ENCODE assay signal across 8 cellular contexts in the genomic region with DNA sequence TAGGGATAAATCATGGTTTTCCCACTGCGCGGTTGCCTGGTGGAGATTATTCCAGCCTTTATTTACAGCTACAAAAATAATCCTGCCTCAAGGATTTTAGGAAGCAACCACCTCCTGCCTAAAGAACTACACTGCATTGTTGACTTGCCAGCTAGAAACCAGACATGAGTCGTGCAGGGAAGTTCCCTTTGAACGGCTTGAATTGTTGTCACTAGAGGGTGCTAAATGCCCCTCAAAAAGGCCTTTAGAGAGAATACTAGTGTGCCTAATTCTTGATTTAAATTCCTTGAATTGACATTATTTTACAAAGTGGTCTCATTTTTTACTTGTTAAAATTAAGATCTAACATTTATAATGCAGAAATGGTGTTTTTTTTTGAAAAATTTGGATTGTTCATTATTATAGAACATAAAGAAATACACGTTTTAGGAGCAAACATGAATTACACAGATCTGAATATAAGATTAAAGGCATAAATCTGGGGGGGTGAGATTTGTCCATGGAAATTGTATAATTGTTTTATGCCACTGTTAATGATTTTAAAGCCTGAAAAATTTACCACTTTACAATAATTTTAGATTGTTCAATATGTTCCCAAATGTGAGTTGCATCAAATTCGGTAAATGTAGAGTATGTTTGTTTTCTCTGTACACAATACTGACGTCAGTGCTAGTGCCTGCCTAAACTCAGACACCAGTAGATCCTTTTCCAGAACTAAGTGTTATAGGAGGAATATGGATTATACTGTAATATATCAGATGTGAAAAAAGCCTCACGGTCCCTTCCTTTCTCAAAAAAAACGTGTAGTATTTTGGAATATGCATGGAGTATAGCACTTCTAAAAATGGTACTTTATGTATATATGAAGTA. TPM values are rescaled to one million over a fixed set of nuclear protein-coding genes. Genes with fewer than 3 reads are reported as not detected.
A peak's percentile ranks its signal among the peaks of the same experiment; 100 is the strongest.
DNase-seq lines count a peak whose midpoint lies in the region; FAIRE-seq and TF ChIP-seq lines count a peak whose summit lies in the region.
"Had no signal": no experiment of that assay in that cellular context is flagged by ENCODE, and none has a peak within 500 bp of the region (broad histone marks: within the 10 kb centered on the region; RNA-seq: fewer than 3 reads in every experiment).

No MANE protein-coding gene starts in this region.

- H3K18ac ChIP-seq in H1 (ENCODE audit: extremely low read depth, low read length) (no peak overlapping the region), mesendoderm (ENCODE audit: low read length) (no peak overlapping the region)

- peaks cover 0 to 6% (median 6%) of the 10 kb centered on the region in 3 donors for H3K4me1 Mint-ChIP-seq in CD8-positive, alpha-beta memory T cell

- H2BK12ac ChIP-seq in H1 (ENCODE audit: low read depth, low read length): no peak overlapping the region

- H4K8ac ChIP-seq in H1 (ENCODE audit: extremely low read depth, insufficient read depth, low read length) (no peak overlapping the region), mesendoderm (ENCODE audit: low read depth, low read length) (no peak overlapping the region)

- no peak for TF ChIP-seq EP300 in H1 (IDR thresholded peaks at IDR 0.05; ENCODE audit: borderline replicate concordance in 1 of 2, low read depth in 2 of 2, low read length in 2 of 2)

- H4K5ac ChIP-seq in H1 (ENCODE audit: insufficient read length, low read depth, low read length) (no peak overlapping the region), mesendoderm (ENCODE audit: low read length) (no peak overlapping the region)

- no peak overlapping the region for H3K4me2 ChIP-seq in MM.1S (ENCODE audit: low read depth, low read length)
- H3K4me2 ChIP-seq in H1 (ENCODE audit: insufficient read depth in 1 of 2, low read depth in 2 of 2, low read length in 2 of 2): no peak overlapping the region
- H3K4me2 ChIP-seq in mesendoderm (ENCODE audit: low read length): no peak overlapping the region

- CTCF ChIA-PET in H1 (lab: Charles Lee; ENCODE audit: partially characterized antibody): interaction anchor here (0.6 to 1.3 kb wide), 8 partner anchors 15 to 613 kb away, joined by 3 to 5 read pairs (median 3); no protein-coding TSS in a partner anchor
- CTCF ChIA-PET in CD8-positive, alpha-beta memory T cell (lab: Charles Lee): no interaction called here

- H3K27me3 Mint-ChIP-seq in CD8-positive, alpha-beta memory T cell: peaks cover 7 to 35% of the 10 kb centered on the region in 2 donors

- H3K36me3 ChIP-seq in GM06990 (ENCODE audit: control insufficient read depth, insufficient read depth, low read length) (no peaks in the 10 kb centered on the region), MM.1S (replicated peaks; ENCODE audit: insufficient read depth, low read length) (no peaks in the 10 kb centered on the region), H1 (ENCODE audit: control insufficient read depth in 2 of 4, insufficient read depth in 4 of 4, low read length in 3 of 4) (no peaks in the 10 kb centered on the region), mesendoderm (ENCODE audit: control insufficient read depth, insufficient read depth, low read length) (no peaks in the 10 kb centered on the region)
- no peaks in the 10 kb centered on the region for H3K36me3 ChIP-seq in CD8-positive, alpha-beta memory T cell (ENCODE audit: insufficient read depth, low read length)

- H3K9ac ChIP-seq in MM.1S (ENCODE audit: low read length) (no peak overlapping the region), H1 (replicated peaks in 1 of 4; ENCODE audit: extremely low read depth in 1 of 4, low read depth in 3 of 4, low read length in 3 of 4) (no peak overlapping the region), mesendoderm (ENCODE audit: low read length) (no peak overlapping the region)

- DNase-seq in GM06990 (ENCODE audit: extremely low read depth, insufficient read length) (no peak), MM.1S (peak; percentile 69), RKO (ENCODE audit: low spot score) (peak; percentile 67), H1 (ENCODE audit: low read depth in 1 of 2, low spot score in 2 of 2) (peak in 1 of 2 experiments; percentile 33), mesendoderm (peak; percentile 78), amniotic stem cell (lab: John Stamatoyannopoulos, UW) (no peak)
- no peak for DNase-seq in CD8-positive, alpha-beta memory T cell

- POLR2A ChIA-PET in H1 (lab: Charles Lee; ENCODE audit: partially characterized antibody): no interaction called here
- POLR2A ChIA-PET in CD8-positive, alpha-beta memory T cell (lab: Charles Lee): no interaction called here

- H3K56ac ChIP-seq in H1 (replicated peaks; ENCODE audit: insufficient read length, low read depth, low read length) (no peak overlapping the region), mesendoderm (ENCODE audit: low read length) (no peak overlapping the region)

- no peak overlapping the region for H3K27ac Mint-ChIP-seq in CD8-positive, alpha-beta memory T cell
- H3K27ac Mint-ChIP-seq: activated naive CD4-positive, alpha-beta T cell treated with anti-CD3 and anti-CD28 coated beads, Interleukin-2, amount 50 U/mL, for 24 hours had no signal

- H3K27me3 ChIP-seq in GM06990 (replicated peaks; ENCODE audit: control insufficient read depth, insufficient read depth, low read length) (no peaks in the 10 kb centered on the region), MM.1S (replicated peaks; ENCODE audit: insufficient read depth, low read length) (no peaks in the 10 kb centered on the region), H1 (replicated peaks in 1 of 4; ENCODE audit: control insufficient read depth in 3 of 4, extremely low read depth in 1 of 4, insufficient read depth in 3 of 4, low read length in 3 of 4) (no peaks in the 10 kb centered on the region), mesendoderm (ENCODE audit: insufficient read depth, low read length, poor library complexity) (no peaks in the 10 kb centered on the region)
- H3K27me3 ChIP-seq in CD8-positive, alpha-beta memory T cell (ENCODE audit: insufficient read depth, low read length, poor library complexity, severe bottlenecking): no peaks in the 10 kb centered on the region

- WGBS in H1 (ENCODE audit: extremely low coverage in 1 of 2, insufficient coverage in 1 of 2, insufficient read length in 1 of 2, insufficient replicate concordance in 2 of 2, low coverage in 1 of 2, low lambda C conversion rate in 2 of 2, missing lambda C conversion rate in 1 of 2), 2 experiments: 51% methylated on average over 9 of the region's 9 CpGs; no CpG with 5 or more reads in 1 of the 2 experiments
- WGBS in mesendoderm (ENCODE audit: extremely low coverage, insufficient coverage, low lambda C conversion rate): no CpG with 5 or more reads among the region's 9 CpGs

- H3K4ac ChIP-seq in H1 (replicated peaks; ENCODE audit: insufficient read length, low read depth, low read length) (no peak overlapping the region), mesendoderm (ENCODE audit: low read depth, low read length) (no peak overlapping the region)

- H3K36me3 Mint-ChIP-seq in CD8-positive, alpha-beta memory T cell: no peaks in the 10 kb centered on the region
- H3K36me3 Mint-ChIP-seq: activated naive CD4-positive, alpha-beta T cell treated with anti-CD3 and anti-CD28 coated beads, Interleukin-2, amount 50 U/mL, for 24 hours had no signal

- no peak for TF ChIP-seq POLR2A in H1 (IDR thresholded peaks at IDR 0.05; ENCODE audit: control extremely low read depth in 1 of 2, low read depth in 2 of 2, low read length in 2 of 2)

- no peak overlapping the region for H3K4me3 Mint-ChIP-seq in CD8-positive, alpha-beta memory T cell
- H3K4me3 Mint-ChIP-seq: activated naive CD4-positive, alpha-beta T cell treated with anti-CD3 and anti-CD28 coated beads, Interleukin-2, amount 50 U/mL, for 24 hours had no signal

- no peaks in the 10 kb centered on the region for H3F3A ChIP-seq in MM.1S (ENCODE audit: insufficient read depth, low read length)

- H4K91ac ChIP-seq in H1 (replicated peaks; ENCODE audit: insufficient read length, low read length): no peak overlapping the region

- no peaks in the 10 kb centered on the region for H3K9me3 ChIP-seq in MM.1S (replicated peaks; ENCODE audit: insufficient read depth, low read length)
- no peaks in the 10 kb centered on the region for H3K9me3 ChIP-seq in H1 (ENCODE audit: insufficient read depth in 2 of 2, low read depth in 1 of 2, low read length in 1 of 2)
- no peaks in the 10 kb centered on the region for H3K9me3 ChIP-seq in CD8-positive, alpha-beta memory T cell (ENCODE audit: low read length)

- 0 out of 2 replicates have a peak overlapping the region, but pooled peaks have one; percentile 67 for H2BK15ac ChIP-seq in H1 (ENCODE audit: low read length)
- H2BK15ac ChIP-seq in mesendoderm (replicated peaks; ENCODE audit: low read depth): no peak overlapping the region

- peak; percentile 88 for FAIRE-seq in H1 (lab: Jason Lieb, UNC)

- no peaks in the 10 kb centered on the region for H3K9me3 Mint-ChIP-seq in CD8-positive, alpha-beta memory T cell
- H3K9me3 Mint-ChIP-seq: activated naive CD4-positive, alpha-beta T cell treated with anti-CD3 and anti-CD28 coated beads, Interleukin-2, amount 50 U/mL, for 24 hours had no signal

- H3K23ac ChIP-seq in H1 (ENCODE audit: insufficient read length) (no peak overlapping the region), mesendoderm (ENCODE audit: low read length) (no peak overlapping the region)

- H4K20me1 ChIP-seq in MM.1S (ENCODE audit: insufficient read depth, low read length) (no peaks in the 10 kb centered on the region), H1 (replicated peaks in 1 of 2; ENCODE audit: control insufficient read depth in 1 of 2, insufficient read depth in 2 of 2, low read length in 2 of 2) (no peaks in the 10 kb centered on the region)

- H2AK5ac ChIP-seq in H1 (ENCODE audit: low read depth, low read length) (no peak overlapping the region), mesendoderm (ENCODE audit: low read length) (no peak overlapping the region)

- H3K14ac ChIP-seq in H1 (ENCODE audit: insufficient read length): no peak overlapping the region

- H3K79me1 ChIP-seq in H1 (ENCODE audit: low read depth, low read length): no peaks in the 10 kb centered on the region
- no peaks in the 10 kb centered on the region for H3K79me1 ChIP-seq in mesendoderm (ENCODE audit: low read length)

- H3K79me2 ChIP-seq in MM.1S (ENCODE audit: low read length) (no peaks in the 10 kb centered on the region), H1 (ENCODE audit: control insufficient read depth in 1 of 2, insufficient read depth in 2 of 2, low read length in 2 of 2) (no peaks in the 10 kb centered on the region), mesendoderm (ENCODE audit: control insufficient read depth, insufficient read depth, low read length) (no peaks in the 10 kb centered on the region)

- H3K9me2 ChIP-seq in MM.1S (replicated peaks; ENCODE audit: insufficient read depth, low read length): no peaks in the 10 kb centered on the region

- H3K4me1 ChIP-seq in MM.1S (ENCODE audit: low read length) (no peaks in the 10 kb centered on the region), H1 (replicated peaks in 1 of 4; ENCODE audit: control insufficient read depth in 3 of 4, insufficient read depth in 4 of 4, low read length in 3 of 4) (peaks cover 1 to 7% (median 4%) of the 10 kb centered on the region in 4 experiments; a peak in 5 of 7 replicates), mesendoderm (ENCODE audit: control insufficient read depth, low read depth, low read length) (no peaks in the 10 kb centered on the region)
- H3K4me1 ChIP-seq in CD8-positive, alpha-beta memory T cell (ENCODE audit: insufficient read depth, low read length): no peaks in the 10 kb centered on the region

- H3K4me3 ChIP-seq in GM06990 (replicated peaks; ENCODE audit: low read depth, low read length) (no peak overlapping the region), MM.1S (ENCODE audit: low read length) (no peak overlapping the region), H1 (ENCODE audit: extremely low read depth in 1 of 4, insufficient read depth in 2 of 4, low read depth in 3 of 4, low read length in 4 of 4) (no peak overlapping the region), mesendoderm (ENCODE audit: low read length) (no peak overlapping the region)
- no peak overlapping the region for H3K4me3 ChIP-seq in CD8-positive, alpha-beta memory T cell (ENCODE audit: low read length)

- H2AFZ ChIP-seq in MM.1S (ENCODE audit: low read length): no peak overlapping the region
- peak overlapping the region; percentile 36; the same call in 1 of the 2 replicates for H2AFZ ChIP-seq in H1 (ENCODE audit: low read length)

- H3K27ac ChIP-seq in MM.1S (ENCODE audit: low read length) (no peak overlapping the region), H1 (ENCODE audit: low read depth, low read length) (no peak overlapping the region), mesendoderm (ENCODE audit: low read depth, low read length) (no peak overlapping the region)
- H3K27ac ChIP-seq in CD8-positive, alpha-beta memory T cell (ENCODE audit: low read depth, low read length): no peak overlapping the region

- H2BK120ac ChIP-seq in H1 (replicated peaks; ENCODE audit: low read depth, low read length): no peak overlapping the region
- H2BK120ac ChIP-seq in mesendoderm (ENCODE audit: low read depth, low read length): no peak overlapping the region

- peaks cover 2% of the 10 kb centered on the region; the same call in 1 of the 2 replicates for H3K23me2 ChIP-seq in H1 (ENCODE audit: low read depth, low read length)

- H2BK5ac ChIP-seq in H1 (ENCODE audit: low read depth, low read length) (no peak overlapping the region), mesendoderm (ENCODE audit: low read length) (no peak overlapping the region)

- 0 out of 2 replicates have a peak overlapping the region, but pooled peaks have one; percentile 83 for H2BK20ac ChIP-seq in H1 (ENCODE audit: low read length)

- peak; percentile 69 for TF ChIP-seq CTCF in GM06990 (IDR thresholded peaks at IDR 0.05; ENCODE audit: insufficient read depth, low read length, poor library complexity, severe bottlenecking)
- peak; percentile 71 for TF ChIP-seq CTCF in MM.1S (IDR thresholded peaks at IDR 0.05; ENCODE audit: low read length)
- TF ChIP-seq CTCF in H1 (IDR thresholded peaks at IDR 0.05; ENCODE audit: control extremely low read depth in 1 of 3, insufficient read depth in 1 of 3, low read depth in 1 of 3, low read length in 3 of 3): peak in 2 of 3 experiments; percentile 69 to 73; a peak in 3 of 4 replicates

- peak; percentile 78 to 86 for TF ChIP-seq RAD21 in H1 (IDR thresholded peaks at IDR 0.05 in 1 of 2, conservative IDR thresholded peaks at IDR 0.05 in 1 of 2; ENCODE audit: low read depth in 2 of 2, low read length in 2 of 2)

RNA-seq across cellular contexts. Expression of a gene that starts 7.6 kb away (rescaled TPM):
- 3.0 and 3.1 TPM in 2 replicates for total RNA-seq in H1 (2021; fragmentation: NEBNext Ultra II Directional; extraction: Animal tissue kit (Norgen Biotek cat#: 25700))
- 1.0 and 1.1 TPM in 2 replicates for polyA plus RNA-seq in H1 (2011; rRNA removed)
- 0.71 TPM for polyA plus RNA-seq in H1 (2011; cell fraction: cytosol; rRNA removed)
- 2.3 TPM for polyA plus RNA-seq in H1 (2011; cell fraction: nucleus; rRNA removed)
- polyA plus RNA-seq in H1 (2012, experiment 1 of 2): 1.1 to 1.7 TPM (median 1.4 TPM) in 4 replicates
- 0.35 TPM for polyA plus RNA-seq in H1 (2012, experiment 2 of 2)
- 2.5 TPM for polyA plus RNA-seq in H1 (2013, experiment 1 of 2)
- 2.3 TPM for polyA plus RNA-seq in H1 (2013, experiment 2 of 2)
- polyA minus RNA-seq in H1 (2011; rRNA and poly(A)+ RNA removed): 1.1 and 5.0 TPM in 2 replicates
- polyA minus RNA-seq in H1 (2011; cell fraction: cytosol; rRNA and poly(A)+ RNA removed): 0.37 TPM
- polyA minus RNA-seq in H1 (2011; cell fraction: nucleus; rRNA and poly(A)+ RNA removed): 0.70 TPM
- 0.56 TPM for polyA plus RNA-seq in mesendoderm (2013, experiment 1 of 2)
- 0.56 TPM for polyA plus RNA-seq in mesendoderm (2013, experiment 2 of 2)
- not detected for total RNA-seq in CD8-positive, alpha-beta memory T cell
- polyA plus RNA-seq in CD8-positive, alpha-beta memory T cell: not detected

Comparison
In these comparisons a context has a peak if more than half of its experiments do, and no peak if none do; other contexts are left out.
1. DNase-seq: peak in MM.1S (single experiment), RKO (single experiment) and mesendoderm (single experiment); none in GM06990 (single experiment), amniotic stem cell (single experiment) and CD8-positive, alpha-beta memory T cell (0 of 5).
2. Peak in every context shown above with its lines, with median percentiles within 50 percentile points of each other: CTCF ChIP-seq.